In the genomic region with DNA sequence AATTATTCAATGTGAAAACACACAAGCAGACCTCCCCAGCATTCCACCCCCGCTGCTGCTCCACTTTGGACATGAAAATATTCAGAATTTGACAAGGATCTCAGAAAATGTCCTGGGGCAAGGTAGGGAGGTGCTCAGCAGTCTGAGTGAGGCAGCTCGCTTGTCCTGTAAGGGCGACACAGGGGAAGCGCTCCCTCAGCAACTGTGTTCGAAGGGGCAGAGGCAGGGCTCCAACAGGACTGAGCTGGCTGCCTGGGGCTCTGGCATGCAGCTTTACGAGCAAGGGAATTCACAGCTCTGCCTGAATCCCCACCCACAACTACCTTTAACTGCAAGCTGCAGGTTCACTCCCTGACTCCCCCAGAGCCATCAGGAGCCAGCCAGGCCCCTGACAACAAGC, we compare ENCODE assay signal across 20 cellular contexts.
A peak's percentile ranks its signal among the peaks of the same experiment; 100 is the strongest.
DNase-seq lines count a peak whose midpoint lies in the region; ATAC-seq lines count a peak whose summit lies in the region.
"Had no signal": no experiment of that assay in that cellular context is flagged by ENCODE, and none has a peak within 500 bp of the region (broad histone marks: within the 10 kb centered on the region; RNA-seq: fewer than 3 reads in every experiment).

No MANE protein-coding gene starts in this region.

- no peak overlapping the region for H3K27ac ChIP-seq in iPS DF 6.9 (ENCODE audit: low read length)
- H3K27ac ChIP-seq: GM23248, parathyroid adenoma had no signal

- H3K27me3 ChIP-seq in iPS DF 6.9 (ENCODE audit: control insufficient read depth, insufficient read depth, low read length) = no peaks in the 10 kb centered on the region
- H3K27me3 ChIP-seq: testis had no signal

- no peak overlapping the region for H3K4me3 ChIP-seq in iPS DF 6.9 (ENCODE audit: low read length)
- H3K4me3 ChIP-seq: GM12878, GM23248, testis had no signal

- WGBS in iPS DF 6.9 (ENCODE audit: insufficient coverage, insufficient read length) = no CpG with 5 or more reads among the region's 6 CpGs

- DNase-seq in NCI-H226 = peak; percentile 41
- DNase-seq in ecto neural progenitor cell (ENCODE audit: low spot score) = peak; percentile 62
- peak; percentile 20 for DNase-seq in iPS DF 6.9 (ENCODE audit: low read depth, low spot score)
- peak; percentile 83 for DNase-seq in renal cortical epithelial cell (ENCODE audit: low read depth)
- no peak for DNase-seq in activated naive CD8-positive, alpha-beta T cell treated with anti-CD3 and anti-CD28 coated beads for 36 hours
- DNase-seq in NCI-H526 (lab: John Stamatoyannopoulos, UW) = no peak
- DNase-seq: activated CD4-positive, alpha-beta T cell treated with anti-CD3 and anti-CD28 coated beads, Interleukin-2, amount 50 U/mL, for 48 hours; activated T-cell treated with anti-CD3 and anti-CD28 coated beads, Interleukin-2, amount 50 U/mL, for 24 hours; AML-193; GM23248; Kasumi-1; left colon; NCI-H774; SW 1271 had no signal

- peaks cover 4% of the 10 kb centered on the region for H3K36me3 Mint-ChIP-seq in activated naive CD8-positive, alpha-beta T cell treated with anti-CD3 and anti-CD28 coated beads for 36 hours

- no peak overlapping the region for H3K27ac Mint-ChIP-seq in activated naive CD8-positive, alpha-beta T cell treated with anti-CD3 and anti-CD28 coated beads for 36 hours
- H3K27ac Mint-ChIP-seq: activated naive CD8-positive, alpha-beta T cell; activated T-cell treated with anti-CD3 and anti-CD28 coated beads, Interleukin-2, amount 50 U/mL, for 24 hours had no signal

- H3K4me3 Mint-ChIP-seq in activated naive CD8-positive, alpha-beta T cell treated with anti-CD3 and anti-CD28 coated beads for 36 hours = no peak overlapping the region
- H3K4me3 Mint-ChIP-seq: activated naive CD8-positive, alpha-beta T cell; activated T-cell treated with anti-CD3 and anti-CD28 coated beads, Interleukin-2, amount 50 U/mL, for 24 hours had no signal

- H3K4me1 ChIP-seq in iPS DF 6.9 (ENCODE audit: control insufficient read depth, insufficient read depth, low read length) = peaks cover 4% of the 10 kb centered on the region; the same call in 1 of the 2 replicates
- H3K4me1 ChIP-seq: parathyroid adenoma, testis had no signal

- H3K4me1 Mint-ChIP-seq in activated naive CD8-positive, alpha-beta T cell treated with anti-CD3 and anti-CD28 coated beads for 36 hours = no peaks in the 10 kb centered on the region

- H3K36me3 ChIP-seq in iPS DF 6.9 (ENCODE audit: control insufficient read depth, insufficient read depth, low read length) = no peaks in the 10 kb centered on the region

- no peaks in the 10 kb centered on the region for H3K27me3 Mint-ChIP-seq in activated naive CD8-positive, alpha-beta T cell treated with anti-CD3 and anti-CD28 coated beads for 36 hours
- H3K27me3 Mint-ChIP-seq: activated naive CD8-positive, alpha-beta T cell; activated T-cell treated with anti-CD3 and anti-CD28 coated beads, Interleukin-2, amount 50 U/mL, for 24 hours had no signal

- ATAC-seq in HG02884 (IDR thresholded peaks at IDR 0.05; ENCODE audit: unreplicated experiment) (no peak), HG02973 (IDR thresholded peaks at IDR 0.05; ENCODE audit: unreplicated experiment) (no peak)
- ATAC-seq: GM12878, left colon had no signal

- no peaks in the 10 kb centered on the region for H3K9me3 ChIP-seq in iPS DF 6.9 (ENCODE audit: control insufficient read depth, insufficient read depth, low read length)
- H3K9me3 ChIP-seq: testis had no signal

- peaks cover 3% of the 10 kb centered on the region for H3K9me3 Mint-ChIP-seq in activated naive CD8-positive, alpha-beta T cell treated with anti-CD3 and anti-CD28 coated beads for 36 hours
- H3K9me3 Mint-ChIP-seq: activated T-cell treated with anti-CD3 and anti-CD28 coated beads, Interleukin-2, amount 50 U/mL, for 24 hours had no signal

Comparison
In these comparisons a context has a peak if more than half of its experiments do, and no peak if none do; other contexts are left out.
1. DNase-seq: peak in NCI-H226 (single experiment), ecto neural progenitor cell (single experiment), iPS DF 6.9 (single experiment) and renal cortical epithelial cell (single experiment); none in activated naive CD8-positive, alpha-beta T cell treated with anti-CD3 and anti-CD28 coated beads for 36 hours (single experiment) and NCI-H526 (0 of 2).